1 cellular context compared by ENCODE assay signal in genomic region chr17:7219434-7219811, GRCh38.
TF ChIP-seq lines count a peak whose summit lies in the region.

No MANE protein-coding gene starts in this region.

TF ChIP-seq in WTC11, 78 proteins besides CTCF, POLR2A, EP300 and RAD21 (continued from another document):
- TF ChIP-seq HMGXB4 (CRISPR knock-in tag; IDR thresholded peaks at IDR 0.05) = no peak
- TF ChIP-seq NFATC4 (CRISPR knock-in tag; IDR thresholded peaks at IDR 0.05) = no peak
- no peak for TF ChIP-seq ZNF512 (CRISPR knock-in tag; IDR thresholded peaks at IDR 0.05; ENCODE audit: borderline replicate concordance)
- no peak for TF ChIP-seq USF1 (CRISPR knock-in tag; IDR thresholded peaks at IDR 0.05)
- TF ChIP-seq CBFB (CRISPR knock-in tag; IDR thresholded peaks at IDR 0.05; ENCODE audit: low read depth) = no peak
- TF ChIP-seq MLX (CRISPR knock-in tag; IDR thresholded peaks at IDR 0.05) = no peak
- TF ChIP-seq NFE2L1 (CRISPR knock-in tag; IDR thresholded peaks at IDR 0.05) = no peak
- no peak for TF ChIP-seq IRF2 (CRISPR knock-in tag; IDR thresholded peaks at IDR 0.05; ENCODE audit: borderline replicate concordance, low read depth)
- no peak for TF ChIP-seq SOX15 (CRISPR knock-in tag; IDR thresholded peaks at IDR 0.05)
- no peak for TF ChIP-seq PREB (CRISPR knock-in tag; IDR thresholded peaks at IDR 0.05; ENCODE audit: borderline replicate concordance)
- no peak for TF ChIP-seq CREB1 (CRISPR knock-in tag; IDR thresholded peaks at IDR 0.05)
TF ChIP-seq in WTC11: peak in this region for 0.
